Comparison of ENCODE assay signal across 8 cellular contexts in genomic region chr11:60700689-60701508, GRCh38. TPM values are rescaled to one million over a fixed set of nuclear protein-coding genes. Genes with fewer than 3 reads are reported as not detected.
A peak's percentile ranks its signal among the peaks of the same experiment; 100 is the strongest.
DNase-seq lines count a peak whose midpoint lies in the region; ATAC-seq and TF ChIP-seq lines count a peak whose summit lies in the region.

No MANE protein-coding gene starts in this region.

- no peak overlapping the region for H3K27ac ChIP-seq in HUES64 (ENCODE audit: low read depth, low read length)
- H3K27ac ChIP-seq in Peyer's patch, result peak overlapping the region in 2 of 4 donors; percentile 73 to 75

- H3K9me3 ChIP-seq in Caco-2, result no peaks in the 10 kb centered on the region
- H3K9me3 ChIP-seq in HUES64 (ENCODE audit: insufficient read depth, low read depth, low read length), result no peaks in the 10 kb centered on the region
- H3K9me3 ChIP-seq in Peyer's patch, result no peaks in the 10 kb centered on the region

- no peaks in the 10 kb centered on the region for H3K27me3 Mint-ChIP-seq in Caco-2 (ENCODE audit: insufficient read depth, unreplicated experiment)

- H3K4me3 ChIP-seq in Caco-2 (ENCODE audit: low read depth, low read length), result no peak overlapping the region
- no peak overlapping the region for H3K4me3 ChIP-seq in HUES64 (ENCODE audit: low read length)
- peak overlapping the region in 2 of 4 donors; percentile 45 to 47 for H3K4me3 ChIP-seq in Peyer's patch

- no peak overlapping the region for H3K4me3 Mint-ChIP-seq in Caco-2 (ENCODE audit: unreplicated experiment)

- POLR2A ChIA-PET in Caco-2 (lab: Charles Lee), result no interaction called here

- 74% methylated on average over 15 of the region's 15 CpGs for WGBS in HUES64

- H3K4me1 Mint-ChIP-seq in Caco-2 (ENCODE audit: low read depth, unreplicated experiment), result peaks cover 16% of the 10 kb centered on the region

- no peaks in the 10 kb centered on the region for H3K36me3 Mint-ChIP-seq in Caco-2 (ENCODE audit: insufficient read depth, unreplicated experiment)

- no peak for TF ChIP-seq POLR2A in Peyer's patch (IDR thresholded peaks at IDR 0.05)

- H3K36me3 ChIP-seq in Caco-2 (ENCODE audit: control insufficient read depth, insufficient read depth, low read length) (no peaks in the 10 kb centered on the region), HUES64 (ENCODE audit: insufficient read depth, low read length) (no peaks in the 10 kb centered on the region), Peyer's patch (peaks cover 0 to 7% (median 0%) of the 10 kb centered on the region in 3 donors)

- DNase-seq in Caco-2 (peak; percentile 56 to 75), Peyer's patch (no peak), iPS-NIHi11 (ENCODE audit: low spot score) (peak; percentile 66), posterior cingulate gyrus (no peak)

- intact Hi-C loops in Caco-2 (cut with micrococcal nuclease; ENCODE audit: unreplicated experiment) (loop anchor here (1.0 to 2.0 kb wide), 6 partner anchors 42 to 186 kb away; partner anchors contain the start of gene MS4A15), posterior cingulate gyrus (cut with DNase I) (no loop called here)

- no peaks in the 10 kb centered on the region for H3K27me3 ChIP-seq in Caco-2 (replicated peaks; ENCODE audit: control insufficient read depth, insufficient read depth, low read length)
- H3K27me3 ChIP-seq in HUES64 (ENCODE audit: insufficient read depth, low read length), result no peaks in the 10 kb centered on the region
- H3K27me3 ChIP-seq in Peyer's patch, result no peaks in the 10 kb centered on the region

- peaks cover 4% of the 10 kb centered on the region for H3K9me3 Mint-ChIP-seq in Caco-2 (ENCODE audit: unreplicated experiment)

- no TSS peak for BruUV-seq in Caco-2 (replicated peaks; lab: Mats Ljungman, UMichigan)

- CTCF ChIA-PET in Caco-2 (lab: Charles Lee), result interaction anchor here (0.9 to 2.4 kb wide), 5 partner anchors 11 to 187 kb away, joined by 3 to 15 read pairs (median 5); no protein-coding TSS in a partner anchor

- no peak overlapping the region for H3K27ac Mint-ChIP-seq in Caco-2 (ENCODE audit: unreplicated experiment)

- TF ChIP-seq CTCF in Caco-2 (IDR thresholded peaks at IDR 0.05; ENCODE audit: insufficient read depth in 1 of 2, low read depth in 1 of 2, low read length in 1 of 2, severe bottlenecking in 1 of 2, unreplicated experiment in 1 of 2) (peak; percentile 71 to 80), Peyer's patch (IDR thresholded peaks at IDR 0.05) (peak in 5 of 6 experiments; percentile 10 to 75 (median 70))

- peak overlapping the region; percentile 29; the same call in 1 of the 2 replicates for H3K9ac ChIP-seq in HUES64 (ENCODE audit: low read depth, low read length)

- peaks cover 7% of the 10 kb centered on the region; the same call in 1 of the 2 replicates for H3K4me1 ChIP-seq in Caco-2
- peaks cover 5% of the 10 kb centered on the region; the same call in 1 of the 2 replicates for H3K4me1 ChIP-seq in HUES64 (ENCODE audit: insufficient read depth, low read length)
- H3K4me1 ChIP-seq in Peyer's patch, result peaks cover 0 to 22% (median 0%) of the 10 kb centered on the region in 4 donors

- no peak for ATAC-seq in GM21576 (IDR thresholded peaks at IDR 0.05; ENCODE audit: unreplicated experiment)
- no peak for ATAC-seq in HG03442 (IDR thresholded peaks at IDR 0.05; ENCODE audit: unreplicated experiment)
- ATAC-seq in HG03457 (IDR thresholded peaks at IDR 0.05; ENCODE audit: unreplicated experiment), result no peak

RNA-seq across cellular contexts. Expression of gene MS4A8, which starts 1.5 kb away (rescaled TPM):
- total RNA-seq in Caco-2 (2022) (not detected in 2 replicates), Peyer's patch (100 to 1,000 TPM in 3 of 4 donors, 10 to 100 TPM in 1; 13.2 to 541 (median 356) TPM)
- polyA plus RNA-seq in HUES64 (2013, experiment 1 of 2), result not detected
- not detected for polyA plus RNA-seq in HUES64 (2013, experiment 2 of 2)

RNA-seq across cellular contexts. Expression of gene MS4A18, which starts 23.6 kb away (rescaled TPM):
- total RNA-seq in Caco-2 (2022) (not detected in 2 replicates), Peyer's patch (1 to 10 TPM in 1 of 4 donors, not detected in 3; 2.4 TPM)
- polyA plus RNA-seq in HUES64 (2013, experiment 1 of 2), result not detected
- not detected for polyA plus RNA-seq in HUES64 (2013, experiment 2 of 2)

RNA-seq across cellular contexts. Expression of gene MS4A15, which starts 55.8 kb away (rescaled TPM):
- total RNA-seq in Caco-2 (2022) (not detected in 2 replicates), Peyer's patch (1 to 10 TPM in 1 of 4 donors, under 1 TPM in 1, not detected in 2; 0.54 to 1.6 TPM)
- polyA plus RNA-seq in HUES64 (2013, experiment 1 of 2), result not detected
- not detected for polyA plus RNA-seq in HUES64 (2013, experiment 2 of 2)

Comparison
In these comparisons a context has a peak if more than half of its experiments do, and no peak if none do; other contexts are left out.
1. DNase-seq: peak in Caco-2 (2 of 2) and iPS-NIHi11 (single experiment); none in Peyer's patch (0 of 3) and posterior cingulate gyrus (0 of 10).
2. RNA of gene MS4A8, which starts 1.5 kb away (total RNA-seq): 13.2 to 541 TPM in Peyer's patch; not detected in Caco-2; every median in the first group is over 10 times any median in the second.